ENCODE assay signal across 18 cellular contexts in the genomic region with DNA sequence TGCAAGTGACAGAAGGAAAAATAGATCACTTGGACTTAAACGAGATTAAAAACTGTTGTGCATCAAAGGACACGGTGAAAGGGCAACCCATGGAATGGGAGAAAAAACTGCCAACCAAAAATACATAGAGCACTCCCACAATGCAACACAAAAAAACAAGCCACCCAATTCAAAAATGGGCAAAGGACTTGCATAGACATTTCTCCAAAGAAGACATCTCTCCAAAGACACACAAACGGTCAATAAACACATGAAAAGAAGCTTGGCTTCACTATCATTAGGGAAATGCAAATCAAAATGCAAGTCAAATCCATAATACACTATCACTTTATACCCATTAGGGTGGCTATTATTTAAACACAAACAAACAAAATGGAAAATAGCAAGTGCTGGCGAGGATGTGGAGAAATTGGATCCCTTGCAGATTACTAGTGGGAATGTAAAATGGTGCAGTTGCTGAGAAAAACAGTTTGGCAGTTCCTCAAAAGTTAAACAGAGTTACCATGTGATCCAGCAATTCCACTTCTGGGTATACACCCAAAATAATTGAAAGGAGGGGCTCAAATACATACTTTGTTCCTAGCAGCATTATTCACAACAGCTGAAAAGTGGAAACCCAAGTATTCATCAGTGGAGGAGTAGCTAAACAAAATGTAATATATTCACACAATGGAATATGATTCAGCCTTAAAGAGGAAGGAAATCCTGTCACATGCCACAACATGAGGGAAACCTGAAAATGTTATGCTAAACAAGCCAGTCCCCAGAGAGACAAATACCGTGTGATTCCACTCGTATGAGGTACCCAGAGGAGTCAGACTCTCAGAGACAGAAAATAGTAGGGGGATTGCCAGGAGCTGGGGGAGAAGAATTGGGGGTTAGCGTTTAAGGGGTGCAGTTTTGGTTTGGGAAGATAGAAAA. TPM values are rescaled to one million over a fixed set of nuclear protein-coding genes. Genes with fewer than 3 reads are reported as not detected.
A peak's percentile ranks its signal among the peaks of the same experiment; 100 is the strongest.
DNase-seq lines count a peak whose midpoint lies in the region; TF ChIP-seq lines count a peak whose summit lies in the region.
"Had no signal": no experiment of that assay in that cellular context is flagged by ENCODE, and none has a peak within 500 bp of the region (broad histone marks: within the 10 kb centered on the region; RNA-seq: fewer than 3 reads in every experiment).

No MANE protein-coding gene starts in this region.

- no peaks in the 10 kb centered on the region for H3K79me2 ChIP-seq in Karpas-422 (ENCODE audit: low read length)

- no peak overlapping the region for H3K27ac ChIP-seq in brain microvascular endothelial cell
- H3K27ac ChIP-seq in Karpas-422 (ENCODE audit: low read length): no peak overlapping the region

- no peaks in the 10 kb centered on the region for H3K4me1 ChIP-seq in Karpas-422 (ENCODE audit: low read length)

- no peak overlapping the region for H3K4me2 ChIP-seq in Karpas-422 (ENCODE audit: low read depth, low read length, poor library complexity, severe bottlenecking)

- peaks cover 19% of the 10 kb centered on the region for H3K9me3 Mint-ChIP-seq in chondrocyte (ENCODE audit: low read depth)

- no peak for TF ChIP-seq CTCF in brain microvascular endothelial cell (IDR thresholded peaks at IDR 0.05; ENCODE audit: low read depth, low read length, missing control alignments)
- no peak for TF ChIP-seq CTCF in epithelial cell of esophagus (IDR thresholded peaks at IDR 0.05; ENCODE audit: insufficient read depth, low read depth, low read length, missing control alignments)
- no peak for TF ChIP-seq CTCF in chondrocyte (IDR thresholded peaks at IDR 0.05)
- no peak for TF ChIP-seq CTCF in GM10266 (IDR thresholded peaks at IDR 0.05; ENCODE audit: control insufficient read depth, insufficient read depth, low read depth, missing control alignments)

- H3K9me2 ChIP-seq in Karpas-422 (replicated peaks; ENCODE audit: insufficient read depth, low read length): no peaks in the 10 kb centered on the region

- peaks cover 24% of the 10 kb centered on the region for H3K36me3 Mint-ChIP-seq in chondrocyte (ENCODE audit: low read depth)
- H3K36me3 Mint-ChIP-seq: CD4-positive, CD25-positive, alpha-beta regulatory T cell had no signal

- H4K20me1 ChIP-seq in Karpas-422 (ENCODE audit: insufficient read depth, low read depth, low read length): no peaks in the 10 kb centered on the region

- H2AFZ ChIP-seq in Karpas-422 (ENCODE audit: low read length): no peak overlapping the region

- peak; percentile 24 for DNase-seq in brain microvascular endothelial cell
- DNase-seq in epithelial cell of esophagus (ENCODE audit: low read depth): peak; percentile 70
- peak; percentile 38 for DNase-seq in foreskin melanocyte
- peak; percentile 64 for DNase-seq in pulmonary artery endothelial cell (ENCODE audit: low read depth, low spot score)
- no peak for DNase-seq in chondrocyte (ENCODE audit: low spot score)
- DNase-seq in GM10266 (ENCODE audit: extremely low spot score): no peak
- no peak for DNase-seq in Karpas-422
- no peak for DNase-seq in COR-L47 (lab: John Stamatoyannopoulos, UW)
- DNase-seq: CD4-positive, CD25-positive, alpha-beta regulatory T cell; EL; H9; Kasumi-1; MM.1S; NCI-H1105 treated with DMSO at 0.1 percent for 48 hours; NCI-H187; NCI-H446 treated with DMSO at 0.1 percent for 48 hours; OCI-M1; SHP77 treated with DMSO at 0.1 percent for 48 hours had no signal

- H3K27ac Mint-ChIP-seq in chondrocyte (ENCODE audit: unreplicated experiment): no peak overlapping the region
- H3K27ac Mint-ChIP-seq: CD4-positive, CD25-positive, alpha-beta regulatory T cell had no signal

- no peaks in the 10 kb centered on the region for H3K9me3 ChIP-seq in Karpas-422 (ENCODE audit: low read length)

- in situ Hi-C loops in brain microvascular endothelial cell (cut with HindIII; ENCODE audit: low pct_ligation_motif_present, low sequenced_read_pairs): no loop called here

- no peaks in the 10 kb centered on the region for H3K27me3 ChIP-seq in brain microvascular endothelial cell (replicated peaks)
- no peaks in the 10 kb centered on the region for H3K27me3 ChIP-seq in Karpas-422 (ENCODE audit: low read length)

- no peak overlapping the region for H3K4me3 ChIP-seq in brain microvascular endothelial cell (ENCODE audit: low read depth, low read length)
- no peak overlapping the region for H3K4me3 ChIP-seq in epithelial cell of esophagus (ENCODE audit: low read length)
- no peak overlapping the region for H3K4me3 ChIP-seq in Karpas-422 (ENCODE audit: low read length)

- H3K4me1 Mint-ChIP-seq in chondrocyte (ENCODE audit: low read depth): peaks cover 11% of the 10 kb centered on the region
- H3K4me1 Mint-ChIP-seq: CD4-positive, CD25-positive, alpha-beta regulatory T cell; H9 had no signal

- H3K27me3 Mint-ChIP-seq in chondrocyte (ENCODE audit: low read depth): no peaks in the 10 kb centered on the region

- H3K36me3 ChIP-seq in brain microvascular endothelial cell (replicated peaks): no peaks in the 10 kb centered on the region
- no peaks in the 10 kb centered on the region for H3K36me3 ChIP-seq in Karpas-422 (ENCODE audit: insufficient read depth, low read length)

- no peak overlapping the region for H3K4me3 Mint-ChIP-seq in chondrocyte (ENCODE audit: unreplicated experiment)
- H3K4me3 Mint-ChIP-seq: CD4-positive, CD25-positive, alpha-beta regulatory T cell; H9 had no signal

- H3K9ac ChIP-seq in Karpas-422 (ENCODE audit: low read length): no peak overlapping the region

RNA-seq across cellular contexts. Expression of gene PXDC1, which starts 44.7 kb away (rescaled TPM):
- total RNA-seq in pulmonary artery endothelial cell (96.0 and 104 TPM in 2 replicates), chondrocyte (191 to 231 TPM (median 222 TPM) in 3 replicates)
- not detected in 2 replicates for total RNA-seq in Karpas-422 (2014; rRNA removed; shearing (Covaris generic); ENCODE audit: low replicate concordance)

Comparison
In these comparisons a context has a peak if more than half of its experiments do, and no peak if none do; other contexts are left out.
1. DNase-seq: peak in brain microvascular endothelial cell (single experiment), epithelial cell of esophagus (single experiment), foreskin melanocyte (single experiment) and pulmonary artery endothelial cell (single experiment); none in chondrocyte (single experiment), GM10266 (single experiment), Karpas-422 (single experiment) and COR-L47 (single experiment).
2. RNA of gene PXDC1, which starts 44.7 kb away (total RNA-seq): 191 to 231 TPM in chondrocyte and 96.0 to 104 TPM in pulmonary artery endothelial cell; not detected in Karpas-422; every median in the first group is over 10 times any median in the second.